In the genomic region with DNA sequence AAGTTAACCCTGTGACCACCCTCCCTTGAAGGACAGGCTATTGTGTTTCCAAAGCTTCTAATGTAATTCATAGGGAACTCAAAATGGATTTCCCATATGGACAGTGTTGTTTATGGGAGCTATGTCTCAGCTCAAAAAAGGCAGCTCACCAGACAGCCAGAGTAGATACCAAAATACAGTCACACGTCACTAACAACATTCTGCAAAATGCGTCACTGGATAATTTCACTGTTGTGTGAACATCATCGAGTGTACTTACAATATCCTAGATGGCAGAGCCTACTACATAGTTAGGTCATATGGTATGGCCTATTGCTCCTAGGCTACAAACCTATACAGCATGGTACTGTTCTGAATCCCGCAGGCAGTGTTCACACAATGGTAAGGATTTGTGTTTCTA, we compare ENCODE assay signal across 36 cellular contexts.
"Had no signal": no experiment of that assay in that cellular context is flagged by ENCODE, and none has a peak within 500 bp of the region (broad histone marks: within the 10 kb centered on the region; RNA-seq: fewer than 3 reads in every experiment).

No MANE protein-coding gene starts in this region.

- H3K36me3 Mint-ChIP-seq: activated CD4-positive, alpha-beta memory T cell treated with anti-CD3 and anti-CD28 coated beads for 36 hours had no signal

- H3K36me3 ChIP-seq: adrenal gland, breast epithelium had no signal

- H3K27me3 Mint-ChIP-seq: activated B cell treated with CpG ODN at 0.5 μM for 24 hours; activated CD4-positive, alpha-beta T cell treated with anti-CD3 and anti-CD28 coated beads, Interleukin-2, amount 10 ng/mL, durations not matched to agents 24 days and 14 days; activated CD8-positive, alpha-beta T cell treated with anti-CD3 and anti-CD28 coated beads for 36 hours; activated naive CD8-positive, alpha-beta T cell treated with anti-CD3 and anti-CD28 coated beads for 36 hours had no signal

- H3K27me3 ChIP-seq: adrenal gland, body of pancreas, brain microvascular endothelial cell, breast epithelium had no signal

- H3K4me3 ChIP-seq: adrenal gland, body of pancreas, breast epithelium had no signal

- H3K4me1 Mint-ChIP-seq: activated B cell treated with CpG ODN at 0.5 μM for 24 hours had no signal

- H3K4me3 Mint-ChIP-seq: activated B cell treated with CpG ODN at 0.5 μM for 24 hours; activated CD4-positive, alpha-beta memory T cell treated with anti-CD3 and anti-CD28 coated beads for 36 hours; activated CD4-positive, alpha-beta T cell treated with anti-CD3 and anti-CD28 coated beads, Interleukin-2, amount 10 ng/mL, durations not matched to agents 24 days and 14 days; activated CD8-positive, alpha-beta T cell treated with anti-CD3 and anti-CD28 coated beads for 36 hours; activated naive CD4-positive, alpha-beta T cell treated with anti-CD3 and anti-CD28 coated beads for 36 hours; activated naive CD8-positive, alpha-beta T cell treated with anti-CD3 and anti-CD28 coated beads for 36 hours; activated T-cell treated with anti-CD3 and anti-CD28 coated beads, Interleukin-2, amount 50 U/mL, for 4 hours; activated T-cell treated with anti-CD3 and anti-CD28 coated beads, Interleukin-2, amount 50 U/mL, for 72 hours; activated T-helper 1 cell treated with anti-CD3 and anti-CD28 coated beads, Interleukin-12 subunit alpha, Interleukin-12 subunit beta, Interleukin-2, Interleukin-4 antibody, amounts not matched to agents 30 ng/mL and 10 ng/mL and 1 ng/mL, durations not matched to agents 14 hours and 24 hours and 36 hours; activated T-helper 17 cell treated with anti-CD3 and anti-CD28 coated beads, Interleukin-2, amount 50 U/mL, for 72 hours; T-cell; T-helper 2 cell treated with Interferon-gamma antibody and Interleukin-4, amounts not matched to agents 5 μg/mL and 100 μg/mL, for 36 hours had no signal

- ATAC-seq: activated CD8-positive, alpha-beta T cell treated with anti-CD3 and anti-CD28 coated beads for 36 hours; activated naive CD4-positive, alpha-beta T cell treated with anti-CD3 and anti-CD28 coated beads, Interleukin-2, amount 50 U/mL, for 72 hours; activated T-cell treated with anti-CD3 and anti-CD28 coated beads, Interleukin-2, amount 50 U/mL, for 4 hours; activated T-helper 17 cell treated with anti-CD3 and anti-CD28 coated beads, Interleukin-2, amount 50 U/mL, for 72 hours; body of pancreas; T-cell had no signal

- FAIRE-seq: astrocyte, TTC549 had no signal

- H3K27ac Mint-ChIP-seq: activated B cell treated with CpG ODN at 0.5 μM for 24 hours; activated CD4-positive, alpha-beta memory T cell treated with anti-CD3 and anti-CD28 coated beads for 36 hours; activated CD4-positive, alpha-beta T cell treated with anti-CD3 and anti-CD28 coated beads, Interleukin-2, amount 10 ng/mL, durations not matched to agents 24 days and 14 days; activated CD8-positive, alpha-beta T cell treated with anti-CD3 and anti-CD28 coated beads for 36 hours; activated naive CD4-positive, alpha-beta T cell treated with anti-CD3 and anti-CD28 coated beads for 36 hours; activated naive CD8-positive, alpha-beta T cell treated with anti-CD3 and anti-CD28 coated beads for 36 hours; activated T-cell treated with anti-CD3 and anti-CD28 coated beads, Interleukin-2, amount 50 U/mL, for 72 hours; activated T-helper 1 cell treated with anti-CD3 and anti-CD28 coated beads, Interleukin-12 subunit alpha, Interleukin-12 subunit beta, Interleukin-2, Interleukin-4 antibody, amounts not matched to agents 30 ng/mL and 10 ng/mL and 1 ng/mL, durations not matched to agents 14 hours and 24 hours and 36 hours; activated T-helper 17 cell treated with anti-CD3 and anti-CD28 coated beads, Interleukin-2, amount 50 U/mL, for 72 hours; T-cell; T-helper 2 cell treated with Interferon-gamma antibody and Interleukin-4, amounts not matched to agents 5 μg/mL and 100 μg/mL, for 36 hours had no signal

- DNase-seq: activated B cell treated with CpG ODN at 0.5 μM for 24 hours; activated CD4-positive, alpha-beta memory T cell treated with anti-CD3 and anti-CD28 coated beads for 36 hours; activated CD4-positive, alpha-beta T cell treated with anti-CD3 and anti-CD28 coated beads for 4 hours; activated CD4-positive, alpha-beta T cell treated with anti-CD3 and anti-CD28 coated beads, Interleukin-2, amount 10 ng/mL, durations not matched to agents 24 days and 14 days; activated CD4-positive, alpha-beta T cell treated with anti-CD3 and anti-CD28 coated beads, Interleukin-2, amount 50 U/mL, for 1 hour; activated CD4-positive, alpha-beta T cell treated with anti-CD3 and anti-CD28 coated beads, Interleukin-2, amount 50 U/mL, for 4 hours; activated CD4-positive, CD25-positive, alpha-beta regulatory T cell treated with anti-CD3 and anti-CD28 coated beads, Interleukin-2, amount 50 U/mL, for 72 hours; activated CD8-positive, alpha-beta memory T cell treated with anti-CD3 and anti-CD28 coated beads, Interleukin-2, amount 50 U/mL, for 4 hours; activated CD8-positive, alpha-beta T cell treated with anti-CD3 and anti-CD28 coated beads for 36 hours; activated effector memory CD4-positive, alpha-beta T cell treated with anti-CD3 and anti-CD28 coated beads, Interleukin-2, amount 50 U/mL, for 16 hours; activated gamma-delta T cell treated with Interleukin-2 at 50 U/mL for 16 hours; activated naive CD4-positive, alpha-beta T cell; activated naive CD4-positive, alpha-beta T cell treated with anti-CD3 and anti-CD28 coated beads for 36 hours; activated naive CD4-positive, alpha-beta T cell treated with anti-CD3 and anti-CD28 coated beads, Interleukin-2, amount 50 U/mL, for 16 hours; activated naive CD8-positive, alpha-beta T cell treated with anti-CD3 and anti-CD28 coated beads for 36 hours; activated T-cell treated with anti-CD3 and anti-CD28 coated beads for 4 hours; activated T-cell treated with anti-CD3 and anti-CD28 coated beads, Interleukin-2, amount 50 U/mL, for 1 hour; activated T-cell treated with anti-CD3 and anti-CD28 coated beads, Interleukin-2, amount 50 U/mL, for 4 hours; activated T-cell treated with anti-CD3 and anti-CD28 coated beads, Interleukin-2, amount 50 U/mL, for 72 hours; adrenal gland; amniotic stem cell; aorta; body of pancreas; brain microvascular endothelial cell; central memory CD4-positive, alpha-beta T cell; T-cell; T-helper 2 cell; T-helper 9 cell had no signal

- H3K9me3 Mint-ChIP-seq: activated B cell treated with CpG ODN at 0.5 μM for 24 hours; activated CD4-positive, alpha-beta T cell treated with anti-CD3 and anti-CD28 coated beads, Interleukin-2, amount 10 ng/mL, durations not matched to agents 24 days and 14 days; activated CD8-positive, alpha-beta T cell treated with anti-CD3 and anti-CD28 coated beads for 36 hours; activated naive CD4-positive, alpha-beta T cell treated with anti-CD3 and anti-CD28 coated beads for 36 hours; activated naive CD8-positive, alpha-beta T cell treated with anti-CD3 and anti-CD28 coated beads for 36 hours; activated T-helper 1 cell treated with anti-CD3 and anti-CD28 coated beads, Interleukin-12 subunit alpha, Interleukin-12 subunit beta, Interleukin-2, Interleukin-4 antibody, amounts not matched to agents 30 ng/mL and 10 ng/mL and 1 ng/mL, durations not matched to agents 14 hours and 24 hours and 36 hours; T-helper 2 cell treated with Interferon-gamma antibody and Interleukin-4, amounts not matched to agents 5 μg/mL and 100 μg/mL, for 36 hours had no signal

- H3K27ac ChIP-seq: adrenal gland, body of pancreas, brain microvascular endothelial cell, breast epithelium, VCaP had no signal

- H3K9me3 ChIP-seq: adrenal gland, body of pancreas, breast epithelium had no signal

- H3K4me1 ChIP-seq: body of pancreas, breast epithelium had no signal
